Comparison of ENCODE assay signal across 18 cellular contexts in the genomic region with DNA sequence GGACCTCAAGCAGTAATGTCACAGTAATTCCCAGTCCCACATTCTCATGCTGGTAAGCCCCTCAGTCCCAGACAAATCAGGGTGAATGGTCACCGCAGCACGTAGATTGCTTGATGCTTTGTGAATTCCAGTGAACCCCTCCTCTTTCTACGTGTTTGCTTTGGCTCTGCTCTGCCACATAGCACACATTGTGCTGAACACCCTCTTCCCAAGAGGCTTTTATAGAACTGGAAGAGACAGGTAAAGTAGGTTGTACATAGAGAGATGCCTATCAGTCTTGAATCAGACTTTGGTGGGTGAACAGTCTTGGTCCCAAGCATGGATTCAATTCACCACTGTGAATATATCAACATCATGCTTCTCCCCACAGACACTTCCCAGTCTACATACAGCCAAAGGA. TPM values are rescaled to one million over a fixed set of nuclear protein-coding genes. Genes with fewer than 3 reads are reported as not detected.
DNase-seq lines count a peak whose midpoint lies in the region; ATAC-seq, FAIRE-seq and TF ChIP-seq lines count a peak whose summit lies in the region.
"Had no signal": no experiment of that assay in that cellular context is flagged by ENCODE, and none has a peak within 500 bp of the region (broad histone marks: within the 10 kb centered on the region; RNA-seq: fewer than 3 reads in every experiment).

No MANE protein-coding gene starts in this region.

- H3K4me1 ChIP-seq in neural progenitor cell = no peaks in the 10 kb centered on the region
- H3K4me1 ChIP-seq: BLaER1, Caco-2, HAP-1 had no signal

- H3K9me3 ChIP-seq in neural progenitor cell (ENCODE audit: low read depth) = no peaks in the 10 kb centered on the region
- H3K9me3 ChIP-seq: BLaER1, HAP-1 had no signal

- H3K27me3 Mint-ChIP-seq in neural progenitor cell (ENCODE audit: insufficient read depth, low read depth) = peaks cover 3% of the 10 kb centered on the region

- CTCF ChIA-PET in GM10248 (lab: Yijun Ruan, JAX) = interaction anchor here (1.4 kb wide), 1 partner anchor 12 kb away, joined by 3 read pairs; no protein-coding TSS in a partner anchor

- peaks cover 3% of the 10 kb centered on the region for H3K27me3 ChIP-seq in bronchial epithelial cell (ENCODE audit: control insufficient read depth, insufficient read depth, low read length)
- no peaks in the 10 kb centered on the region for H3K27me3 ChIP-seq in neural progenitor cell
- H3K27me3 ChIP-seq: BLaER1 had no signal

- no peak overlapping the region for H2AFZ ChIP-seq in neural progenitor cell (replicated peaks)

- FAIRE-seq in HTR-8/SVneo (lab: Jason Lieb, UNC) (peak; percentile 48), bronchial epithelial cell (lab: Jason Lieb, UNC) (peak; percentile 86)
- FAIRE-seq: GM12878, H1 had no signal

- H4K20me1 ChIP-seq in neural progenitor cell (ENCODE audit: low read depth) = no peaks in the 10 kb centered on the region
- H4K20me1 ChIP-seq: BLaER1 had no signal

- ATAC-seq in HG03565 (IDR thresholded peaks at IDR 0.05; ENCODE audit: unreplicated experiment) = no peak
- ATAC-seq: GM12878 had no signal

- no peak overlapping the region for H3K4me3 ChIP-seq in bronchial epithelial cell (ENCODE audit: low read depth, low read length)
- no peak overlapping the region for H3K4me3 ChIP-seq in neural progenitor cell
- H3K4me3 ChIP-seq: BLaER1, GM12878, HAP-1 had no signal

- H3K36me3 Mint-ChIP-seq in neural progenitor cell = no peaks in the 10 kb centered on the region

- H3F3A ChIP-seq in neural progenitor cell (ENCODE audit: low read depth) = no peaks in the 10 kb centered on the region

- no peak overlapping the region for H3K27ac Mint-ChIP-seq in neural progenitor cell
- H3K27ac Mint-ChIP-seq: CD8-positive, alpha-beta memory T cell had no signal

- H3K27ac ChIP-seq in neural progenitor cell = no peak overlapping the region
- H3K27ac ChIP-seq: BLaER1 had no signal

- H3K36me3 ChIP-seq in bronchial epithelial cell (ENCODE audit: control insufficient read depth, insufficient read depth, low read length) (no peaks in the 10 kb centered on the region), neural progenitor cell (no peaks in the 10 kb centered on the region)
- H3K36me3 ChIP-seq: BLaER1, HAP-1 had no signal

- TF ChIP-seq CTCF in GM10248 (IDR thresholded peaks at IDR 0.05; ENCODE audit: control extremely low read depth, extremely low read depth, low read depth, missing control alignments) = no peak
- TF ChIP-seq CTCF in bronchial epithelial cell (IDR thresholded peaks at IDR 0.05; ENCODE audit: insufficient read depth, low read length, severe bottlenecking) = no peak
- TF ChIP-seq CTCF in neural progenitor cell (IDR thresholded peaks at IDR 0.05) = no peak

- H3K9me3 Mint-ChIP-seq in neural progenitor cell = no peaks in the 10 kb centered on the region
- H3K9me3 Mint-ChIP-seq: CD8-positive, alpha-beta memory T cell had no signal

- no peak overlapping the region for H3K9ac ChIP-seq in neural progenitor cell
- H3K9ac ChIP-seq: BLaER1 had no signal

- H3K79me2 ChIP-seq in neural progenitor cell (ENCODE audit: low read depth) = no peaks in the 10 kb centered on the region

- DNase-seq in GM10248 (ENCODE audit: extremely low spot score) (peak; percentile 1), HTR-8/SVneo (ENCODE audit: insufficient read length, low spot score) (no peak), bronchial epithelial cell (ENCODE audit: low read depth) (no peak), islet precursor cell (peak; percentile 40), NCI-H2081 treated with DMSO at 0.1 percent for 48 hours (lab: John Stamatoyannopoulos, UW) (no peak), hippocampal formation (lab: John Stamatoyannopoulos, UW) (no peak), neural progenitor cell (ENCODE audit: low spot score) (no peak)
- DNase-seq: 8988T; AML-193; Caco-2; CD8-positive, alpha-beta memory T cell; DND-41; GF-D8 had no signal

- no peak overlapping the region for H3K4me3 Mint-ChIP-seq in neural progenitor cell
- H3K4me3 Mint-ChIP-seq: CD8-positive, alpha-beta memory T cell had no signal

- POLR2A ChIA-PET in GM10248 (lab: Yijun Ruan, JAX) = no interaction called here

- H3K4me2 ChIP-seq in neural progenitor cell = no peak overlapping the region
- H3K4me2 ChIP-seq: BLaER1 had no signal

- no peaks in the 10 kb centered on the region for H3K4me1 Mint-ChIP-seq in neural progenitor cell

RNA-seq across cellular contexts. Expression of a gene that starts 0.6 kb away (rescaled TPM):
- not detected in 2 replicates for total RNA-seq in bronchial epithelial cell
- total RNA-seq in neural progenitor cell (ENCODE audit: low replicate concordance) = not detected in 2 replicates
- total RNA-seq: Caco-2; CD8-positive, alpha-beta memory T cell; GM12878; H1 had no signal

RNA-seq across cellular contexts. Expression of a gene that starts 9.4 kb away (rescaled TPM):
- total RNA-seq in bronchial epithelial cell = not detected in 2 replicates
- not detected in 2 replicates for total RNA-seq in neural progenitor cell (ENCODE audit: low replicate concordance)
- total RNA-seq: Caco-2; CD8-positive, alpha-beta memory T cell; GM12878; H1 had no signal

RNA-seq across cellular contexts. Expression of a gene that starts 10.9 kb away (rescaled TPM):
- total RNA-seq in bronchial epithelial cell (not detected in 2 replicates), neural progenitor cell (ENCODE audit: low replicate concordance) (not detected in 2 replicates)
- total RNA-seq: Caco-2; CD8-positive, alpha-beta memory T cell; GM12878; H1 had no signal

RNA-seq across cellular contexts. Expression of a gene that starts 15.1 kb away (rescaled TPM):
- total RNA-seq in bronchial epithelial cell = not detected in 2 replicates
- total RNA-seq in neural progenitor cell (ENCODE audit: low replicate concordance) = not detected in 2 replicates
- total RNA-seq: Caco-2; CD8-positive, alpha-beta memory T cell; GM12878; H1 had no signal

RNA-seq across cellular contexts. Expression of a gene that starts 26.8 kb away (rescaled TPM):
- total RNA-seq in bronchial epithelial cell (not detected in 2 replicates), neural progenitor cell (ENCODE audit: low replicate concordance) (not detected in 2 replicates)
- total RNA-seq: Caco-2; CD8-positive, alpha-beta memory T cell; GM12878; H1 had no signal

Comparison
In these comparisons a context has a peak if more than half of its experiments do, and no peak if none do; other contexts are left out.
1. DNase-seq: peak in GM10248 (single experiment) and islet precursor cell (single experiment); none in HTR-8/SVneo (single experiment), bronchial epithelial cell (single experiment), NCI-H2081 treated with DMSO at 0.1 percent for 48 hours (single experiment), hippocampal formation (0 of 2) and neural progenitor cell (single experiment).